ENCODE assay signal across 11 cellular contexts in genomic region chr3:36142746-36143145, GRCh38.
"Had no signal": no experiment of that assay in that cellular context is flagged by ENCODE, and none has a peak within 500 bp of the region (broad histone marks: within the 10 kb centered on the region; RNA-seq: fewer than 3 reads in every experiment).

No MANE protein-coding gene starts in this region.

- DNase-seq: GM23248, GOT3, H7, H9, HCEC 1CT, HFFc6 had no signal

- H3K4me3 ChIP-seq: GM23248, GM23338, HAP-1 had no signal

- H3K36me3 ChIP-seq: HAP-1 had no signal

- H3K9ac ChIP-seq: GM23248 had no signal

- H3K4me3 Mint-ChIP-seq: GM23338, H9, HFFc6 had no signal

- H3K4me1 Mint-ChIP-seq: GM23338, H9 had no signal

- ATAC-seq: GM23338, HCT116 had no signal

- FAIRE-seq: H1, H54 had no signal

- H3K4me1 ChIP-seq: HAP-1 had no signal

- H3K9me3 ChIP-seq: HAP-1 had no signal

- H3K9me3 Mint-ChIP-seq: GM23338, H9 had no signal

- H2AFZ ChIP-seq: GM23248, GM23338 had no signal

- H3K27ac Mint-ChIP-seq: GM23338, H9, HFFc6 had no signal

- H3K27ac ChIP-seq: GM23248 had no signal

- H3K4me2 ChIP-seq: GM23338 had no signal
